ENCODE assay signal across 27 cellular contexts in genomic region chr13:110131424-110131823, GRCh38.
"Had no signal": no experiment of that assay in that cellular context is flagged by ENCODE, and none has a peak within 500 bp of the region (broad histone marks: within the 10 kb centered on the region; RNA-seq: fewer than 3 reads in every experiment).

No MANE protein-coding gene starts in this region.

- FAIRE-seq: astrocyte, endometrium, small intestine had no signal

- H3K27me3 ChIP-seq: gastroesophageal sphincter, neural progenitor cell, upper lobe of right lung had no signal

- H3K4me2 ChIP-seq: hepatocyte had no signal

- H3K27ac ChIP-seq: gastroesophageal sphincter, hepatocyte, neural progenitor cell, upper lobe of right lung had no signal

- H3K79me2 ChIP-seq: hepatocyte had no signal

- H3K9ac ChIP-seq: neural progenitor cell had no signal

- H3K9me3 ChIP-seq: gastroesophageal sphincter, upper lobe of right lung had no signal

- DNase-seq: activated B cell treated with CpG ODN at 0.5 μM for 24 hours; activated CD4-positive, alpha-beta T cell treated with anti-CD3 and anti-CD28 coated beads, Interleukin-2, amount 50 U/mL, for 1 hour; activated CD8-positive, alpha-beta T cell treated with anti-CD3 and anti-CD28 coated beads for 36 hours; activated gamma-delta T cell treated with Interleukin-2 at 50 U/mL for 16 hours; activated naive CD4-positive, alpha-beta T cell treated with anti-CD3 and anti-CD28 coated beads, Interleukin-2, amount 50 U/mL, for 16 hours; activated T-cell treated with anti-CD3 and anti-CD28 coated beads, Interleukin-2, amount 50 U/mL, for 4 hours; amniotic stem cell; central memory CD4-positive, alpha-beta T cell; dermis blood vessel endothelial cell; effector CD8-positive, alpha-beta T cell; islet precursor cell; left ventricle myocardium superior; mammary epithelial cell; naive thymus-derived CD4-positive, alpha-beta T cell; posterior cingulate gyrus; small intestine; stimulated activated CD4-positive, alpha-beta T cell treated with anti-CD3 and anti-CD28 coated beads, Interleukin-4, amount 100 ng/mL, for 24 hours; T-helper 1 cell; upper lobe of right lung had no signal

- ATAC-seq: activated CD8-positive, alpha-beta T cell treated with anti-CD3 and anti-CD28 coated beads for 36 hours; activated T-cell treated with anti-CD3 and anti-CD28 coated beads, Interleukin-2, amount 50 U/mL, for 4 hours; activated T-helper 17 cell treated with anti-CD3 and anti-CD28 coated beads, Interleukin-2, amount 50 U/mL, for 72 hours; gastroesophageal sphincter; left ventricle myocardium superior; naive thymus-derived CD4-positive, alpha-beta T cell; sciatic nerve; stimulated activated effector memory CD8-positive, alpha-beta T cell treated with anti-CD3 and anti-CD28 coated beads, Interleukin-12 subunit alpha, Interleukin-12 subunit beta, amount 100 ng/mL, for 72 hours; upper lobe of right lung had no signal

- H2AFZ ChIP-seq: hepatocyte, neural progenitor cell had no signal

- H3K4me3 ChIP-seq: gastroesophageal sphincter, hepatocyte, neural progenitor cell, upper lobe of right lung had no signal

- H3K36me3 ChIP-seq: gastroesophageal sphincter, neural progenitor cell, upper lobe of right lung had no signal
